15 cellular contexts compared by ENCODE assay signal in the genomic region with DNA sequence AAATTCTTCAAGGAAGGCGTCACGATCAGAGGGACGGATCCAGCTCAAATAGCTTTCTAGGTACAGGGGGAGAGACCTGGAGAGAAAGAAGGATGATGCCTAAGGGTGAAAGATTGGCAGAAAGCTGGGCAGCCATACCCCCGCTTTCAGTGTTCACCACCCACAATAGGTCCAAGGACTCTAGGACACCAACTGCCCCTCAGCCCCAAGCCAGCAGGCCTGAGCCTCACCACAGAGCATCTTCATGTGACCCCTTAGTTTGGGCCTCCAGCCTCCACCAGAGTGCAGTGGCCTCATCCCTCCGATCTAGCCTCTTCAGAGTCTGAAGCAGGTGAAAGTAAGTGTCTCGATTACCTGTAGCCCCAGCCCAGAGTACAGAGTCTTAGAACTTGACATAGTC.
"Had no signal": no experiment of that assay in that cellular context is flagged by ENCODE, and none has a peak within 500 bp of the region (broad histone marks: within the 10 kb centered on the region; RNA-seq: fewer than 3 reads in every experiment).

No MANE protein-coding gene starts in this region.

- ATAC-seq: activated T-cell treated with anti-CD3 and anti-CD28 coated beads, Interleukin-2, amount 50 U/mL, for 4 hours; foreskin keratinocyte; stimulated activated naive B cell treated with anti-CD40 and anti-IgM and Interleukin-4, amounts not matched to agents 10 μg/mL and 1 μg/mL and 100 μg/mL, for 72 hours had no signal

- H3K9me3 ChIP-seq: breast epithelium, left ventricle myocardium inferior, ovary, SJCRH30, tibial artery had no signal

- H3K4me3 ChIP-seq: breast epithelium, left ventricle myocardium inferior, ovary, SJCRH30, tibial artery had no signal

- H3K4me1 ChIP-seq: SJCRH30 had no signal

- H3K9me3 Mint-ChIP-seq: activated CD4-positive, alpha-beta T cell treated with anti-CD3 and anti-CD28 coated beads, Interleukin-2, amount 10 ng/mL, durations not matched to agents 7 days and 5 days; activated T-cell treated with anti-CD3 and anti-CD28 coated beads, Interleukin-2, amount 50 U/mL, for 4 hours; stimulated activated naive B cell treated with anti-CD40 and anti-IgM and Interleukin-4, amounts not matched to agents 10 μg/mL and 1 μg/mL and 100 μg/mL, for 72 hours had no signal

- H3K27ac ChIP-seq: foreskin keratinocyte, left ventricle myocardium inferior, ovary, SJCRH30, tibial artery had no signal

- DNase-seq: activated CD4-positive, alpha-beta T cell treated with anti-CD3 and anti-CD28 coated beads, Interleukin-2, amount 10 ng/mL, durations not matched to agents 7 days and 5 days; activated gamma-delta T cell; activated T-cell treated with anti-CD3 and anti-CD28 coated beads, Interleukin-2, amount 50 U/mL, for 4 hours; aorta; cerebellar nuclear complex; effector CD8-positive, alpha-beta T cell; foreskin keratinocyte; glutamatergic neuron; left ventricle myocardium inferior; ovary; SJCRH30; stimulated activated CD4-positive, alpha-beta T cell treated with anti-CD3 and anti-CD28 coated beads, Interleukin-2, amount 100 ng/mL, for 48 hours; stimulated activated naive B cell treated with anti-CD40 and anti-IgM and Interleukin-4, amounts not matched to agents 10 μg/mL and 1 μg/mL and 100 μg/mL, for 72 hours had no signal

- H3K4me3 Mint-ChIP-seq: activated CD4-positive, alpha-beta T cell treated with anti-CD3 and anti-CD28 coated beads, Interleukin-2, amount 10 ng/mL, durations not matched to agents 7 days and 5 days; activated T-cell treated with anti-CD3 and anti-CD28 coated beads, Interleukin-2, amount 50 U/mL, for 4 hours; stimulated activated naive B cell treated with anti-CD40 and anti-IgM and Interleukin-4, amounts not matched to agents 10 μg/mL and 1 μg/mL and 100 μg/mL, for 72 hours had no signal

- H3K27me3 ChIP-seq: breast epithelium, foreskin keratinocyte, ovary, SJCRH30, tibial artery had no signal

- H3K36me3 ChIP-seq: breast epithelium, ovary had no signal

- H3K27me3 Mint-ChIP-seq: activated CD4-positive, alpha-beta T cell treated with anti-CD3 and anti-CD28 coated beads, Interleukin-2, amount 10 ng/mL, durations not matched to agents 7 days and 5 days; stimulated activated naive B cell treated with anti-CD40 and anti-IgM and Interleukin-4, amounts not matched to agents 10 μg/mL and 1 μg/mL and 100 μg/mL, for 72 hours had no signal
